In the genomic region with DNA sequence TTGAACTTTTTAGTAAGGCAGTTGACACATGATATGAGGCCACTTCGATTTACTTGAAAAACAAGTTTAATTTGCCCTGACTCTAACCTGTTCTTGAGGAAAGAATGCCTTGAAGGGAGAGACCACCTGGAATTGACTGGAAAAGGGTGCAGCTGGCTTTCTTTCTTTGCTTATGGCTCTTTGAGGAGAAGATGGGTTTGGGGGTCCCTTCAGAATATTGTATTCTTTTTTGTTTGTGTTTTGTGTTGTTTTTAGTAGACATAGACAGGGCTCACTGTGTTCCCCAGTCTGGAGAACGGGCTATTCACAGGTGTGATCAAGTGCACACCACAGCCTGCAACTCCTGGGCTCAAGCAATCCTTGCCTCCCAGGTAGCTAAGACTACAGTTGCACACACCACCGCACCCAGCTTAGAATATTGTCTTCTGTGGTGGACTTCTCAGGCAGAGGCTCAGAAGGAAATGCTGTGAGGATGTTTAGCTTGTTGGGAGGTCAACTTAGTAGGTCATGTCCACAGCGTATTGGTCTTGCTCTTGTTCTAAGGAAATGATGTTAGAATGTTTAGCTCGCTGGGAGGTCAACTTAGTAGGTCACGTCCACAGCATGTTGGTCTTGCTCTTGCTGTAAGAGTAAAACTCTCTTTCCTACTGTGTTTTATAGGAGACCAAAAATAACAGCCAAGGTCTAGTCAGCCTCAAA, we compare ENCODE assay signal across 9 cellular contexts. TPM values are rescaled to one million over a fixed set of nuclear protein-coding genes. Genes with fewer than 3 reads are reported as not detected.
DNase-seq lines count a peak whose midpoint lies in the region; ATAC-seq, FAIRE-seq and TF ChIP-seq lines count a peak whose summit lies in the region.
"Had no signal": no experiment of that assay in that cellular context is flagged by ENCODE, and none has a peak within 500 bp of the region (broad histone marks: within the 10 kb centered on the region; RNA-seq: fewer than 3 reads in every experiment).

No MANE protein-coding gene starts in this region.

- DNase-seq in CD8-positive, alpha-beta memory T cell, result no peak
- DNase-seq in endodermal cell (no peak), osteoblast (ENCODE audit: insufficient read length, low spot score, missing footprints) (no peak), GM12892 (ENCODE audit: insufficient read length) (no peak)
- no peak for DNase-seq in effector CD8-positive, alpha-beta T cell (lab: John Stamatoyannopoulos, UW)
- DNase-seq: NCI-H226 had no signal

- WGBS in endodermal cell (ENCODE audit: insufficient coverage in 1 of 2, insufficient read length in 1 of 2), 2 experiments, result 91 to 98% methylated on average over 4 to 6 of the region's 6 CpGs

- ATAC-seq in HG02678 (IDR thresholded peaks at IDR 0.05; ENCODE audit: unreplicated experiment) (no peak), GM18520 (IDR thresholded peaks at IDR 0.05; ENCODE audit: unreplicated experiment) (no peak)

- H3K36me3 ChIP-seq in CD8-positive, alpha-beta memory T cell (ENCODE audit: insufficient read depth, low read length), result peaks cover 39% of the 10 kb centered on the region
- H3K36me3 ChIP-seq in OCI-LY3 (replicated peaks; ENCODE audit: low read depth, low read length) (peaks cover 31% of the 10 kb centered on the region), endodermal cell (ENCODE audit: control insufficient read depth, insufficient read depth, low read length) (peaks cover 40% of the 10 kb centered on the region), osteoblast (ENCODE audit: insufficient read depth, low read length) (peaks cover 36% of the 10 kb centered on the region)

- H3K4me2 ChIP-seq in OCI-LY3 (ENCODE audit: low read length) (peak overlapping the region; percentile 91), osteoblast (ENCODE audit: insufficient read depth, low read length) (peak overlapping the region; percentile 96)

- peaks cover 30 to 37% (median 33%) of the 10 kb centered on the region in 3 donors for H3K4me1 Mint-ChIP-seq in CD8-positive, alpha-beta memory T cell
- H3K4me1 Mint-ChIP-seq in endodermal cell, result peaks cover 15% of the 10 kb centered on the region

- H3K4me1 ChIP-seq in CD8-positive, alpha-beta memory T cell (ENCODE audit: insufficient read depth, low read length), result peaks cover 28% of the 10 kb centered on the region
- H3K4me1 ChIP-seq in OCI-LY3 (ENCODE audit: low read length), result peaks cover 8% of the 10 kb centered on the region
- no peaks in the 10 kb centered on the region for H3K4me1 ChIP-seq in endodermal cell (ENCODE audit: control insufficient read depth, insufficient read depth, low read length)
- peaks cover 14% of the 10 kb centered on the region for H3K4me1 ChIP-seq in osteoblast (ENCODE audit: insufficient read depth, low read length)

- peak overlapping the region; percentile 79 to 100 (median 99) for H3K27ac Mint-ChIP-seq in CD8-positive, alpha-beta memory T cell
- H3K27ac Mint-ChIP-seq in endodermal cell, result no peak overlapping the region

- CTCF ChIA-PET in CD8-positive, alpha-beta memory T cell (lab: Charles Lee), result interaction anchor here (1.0 to 4.4 kb wide), 12 partner anchors 7 to 192 kb away, joined by 3 to 34 read pairs (median 10); a partner anchor contains a TSS

- H4K20me1 ChIP-seq in OCI-LY3 (ENCODE audit: insufficient read depth, low read length), result no peaks in the 10 kb centered on the region
- H4K20me1 ChIP-seq in osteoblast (ENCODE audit: insufficient read depth, low read length), result no peaks in the 10 kb centered on the region

- peaks cover 12% of the 10 kb centered on the region; the same call in 1 of the 2 replicates for H3K79me2 ChIP-seq in OCI-LY3 (ENCODE audit: low read length)
- H3K79me2 ChIP-seq in osteoblast (ENCODE audit: insufficient read depth, low read length), result peaks cover 13% of the 10 kb centered on the region

- no peaks in the 10 kb centered on the region for H3K27me3 ChIP-seq in CD8-positive, alpha-beta memory T cell (ENCODE audit: insufficient read depth, low read length, poor library complexity, severe bottlenecking)
- no peaks in the 10 kb centered on the region for H3K27me3 ChIP-seq in OCI-LY3 (ENCODE audit: low read depth, low read length)
- no peaks in the 10 kb centered on the region for H3K27me3 ChIP-seq in endodermal cell (ENCODE audit: control insufficient read depth, insufficient read depth, low read length, poor library complexity, severe bottlenecking)
- no peaks in the 10 kb centered on the region for H3K27me3 ChIP-seq in osteoblast (ENCODE audit: insufficient read depth, low read length)

- POLR2A ChIA-PET in CD8-positive, alpha-beta memory T cell (lab: Charles Lee), result interaction anchor here (1.1 to 4.6 kb wide), 6 partner anchors 16 to 163 kb away, joined by 3 to 58 read pairs (median 21); a partner anchor contains a TSS

- H3K9me3 ChIP-seq in CD8-positive, alpha-beta memory T cell (ENCODE audit: low read length), result no peaks in the 10 kb centered on the region
- no peaks in the 10 kb centered on the region for H3K9me3 ChIP-seq in OCI-LY3 (ENCODE audit: insufficient read depth, low read length)
- H3K9me3 ChIP-seq in endodermal cell (ENCODE audit: control insufficient read depth, low read length), result no peaks in the 10 kb centered on the region
- H3K9me3 ChIP-seq in osteoblast (ENCODE audit: low read depth, low read length), result no peaks in the 10 kb centered on the region

- no peak overlapping the region for H2AFZ ChIP-seq in OCI-LY3 (ENCODE audit: low read depth, low read length)
- no peak overlapping the region for H2AFZ ChIP-seq in osteoblast (ENCODE audit: low read length)

- FAIRE-seq in GM12892 (lab: Jason Lieb, UNC), result no peak

- no peak overlapping the region for H3K9ac ChIP-seq in OCI-LY3 (ENCODE audit: low read length)
- H3K9ac ChIP-seq in endodermal cell (ENCODE audit: extremely low read depth, low read length, poor library complexity, severe bottlenecking), result no peak overlapping the region

- H3K27ac ChIP-seq in CD8-positive, alpha-beta memory T cell (ENCODE audit: low read depth, low read length), result peak overlapping the region; percentile 98
- H3K27ac ChIP-seq in OCI-LY3 (ENCODE audit: low read length), result no peak overlapping the region
- no peak overlapping the region for H3K27ac ChIP-seq in endodermal cell (ENCODE audit: low read depth, low read length)
- no peak overlapping the region for H3K27ac ChIP-seq in osteoblast (ENCODE audit: low read depth, low read length)

- peak overlapping the region; percentile 93 for H3K4me3 ChIP-seq in CD8-positive, alpha-beta memory T cell (ENCODE audit: low read length)
- H3K4me3 ChIP-seq in OCI-LY3 (ENCODE audit: low read length) (peak overlapping the region; percentile 91), endodermal cell (ENCODE audit: low read length) (peak overlapping the region; percentile 94), osteoblast (ENCODE audit: insufficient read depth, low read length) (peak overlapping the region; percentile 82)

- peak overlapping the region; percentile 96 to 100 (median 98) for H3K4me3 Mint-ChIP-seq in CD8-positive, alpha-beta memory T cell
- H3K4me3 Mint-ChIP-seq in endodermal cell, result peak overlapping the region; percentile 87

- TF ChIP-seq POLR2A in GM12892 (IDR thresholded peaks at IDR 0.05; ENCODE audit: low read depth, low read length), result no peak

- H3K27me3 Mint-ChIP-seq in CD8-positive, alpha-beta memory T cell, result peaks cover 0 to 5% of the 10 kb centered on the region in 2 donors
- H3K27me3 Mint-ChIP-seq in endodermal cell (ENCODE audit: insufficient read depth), result no peaks in the 10 kb centered on the region

- H3K9me3 Mint-ChIP-seq in CD8-positive, alpha-beta memory T cell, result no peaks in the 10 kb centered on the region
- no peaks in the 10 kb centered on the region for H3K9me3 Mint-ChIP-seq in endodermal cell

- H3K36me3 Mint-ChIP-seq in CD8-positive, alpha-beta memory T cell, result peaks cover 5 to 64% (median 19%) of the 10 kb centered on the region in 3 donors
- peaks cover 37% of the 10 kb centered on the region for H3K36me3 Mint-ChIP-seq in endodermal cell (ENCODE audit: low read depth)

- TF ChIP-seq CTCF in OCI-LY3 (IDR thresholded peaks at IDR 0.05; ENCODE audit: low read depth, low read length) (no peak), endodermal cell (conservative IDR thresholded peaks at IDR 0.05) (no peak), osteoblast (IDR thresholded peaks at IDR 0.05; ENCODE audit: extremely low read depth, low read depth, low read length) (no peak)

RNA-seq across cellular contexts. Expression of a gene that starts 1.5 kb away (rescaled TPM):
- 1 to 10 TPM; 1.5 to 1.6 TPM for total RNA-seq in CD8-positive, alpha-beta memory T cell
- 1.5 TPM for polyA plus RNA-seq in CD8-positive, alpha-beta memory T cell
- total RNA-seq in endodermal cell, result 1 to 10 TPM; 1.9 TPM
- 1.0 TPM for polyA plus RNA-seq in endodermal cell (2013, experiment 1 of 2)
- polyA plus RNA-seq in endodermal cell (2013, experiment 2 of 2), result 0.41 TPM
- total RNA-seq in osteoblast, result 1.5 and 1.8 TPM in 2 replicates
- 0.45 TPM for polyA plus RNA-seq in GM12892 (2012; ENCODE audit: missing spikeins)

RNA-seq across cellular contexts. Expression of a gene that starts 1.7 kb away (rescaled TPM):
- 10 to 100 TPM; 69.0 to 72.4 TPM for total RNA-seq in CD8-positive, alpha-beta memory T cell
- polyA plus RNA-seq in CD8-positive, alpha-beta memory T cell, result 83.9 TPM
- total RNA-seq in endodermal cell (10 to 100 TPM; 71.1 to 72.2 TPM), osteoblast (73.4 and 84.7 TPM in 2 replicates)
- polyA plus RNA-seq in endodermal cell (2013, experiment 1 of 2), result 37.1 TPM
- 39.6 TPM for polyA plus RNA-seq in endodermal cell (2013, experiment 2 of 2)
- polyA plus RNA-seq in GM12892 (2012; ENCODE audit: missing spikeins), result 41.5 TPM

RNA-seq across cellular contexts. Expression of a gene that starts 14.2 kb away (rescaled TPM):
- 1 to 10 TPM in 1 of 2 experiments, under 1 TPM in 1; 0.58 to 1.1 TPM for total RNA-seq in CD8-positive, alpha-beta memory T cell
- not detected for polyA plus RNA-seq in CD8-positive, alpha-beta memory T cell
- total RNA-seq in endodermal cell (1 to 10 TPM in 1 of 2 donors, not detected in 1; 1.1 TPM), osteoblast (0.29 and 0.72 TPM in 2 replicates)
- 0.32 TPM for polyA plus RNA-seq in endodermal cell (2013, experiment 1 of 2)
- polyA plus RNA-seq in endodermal cell (2013, experiment 2 of 2), result not detected
- not detected for polyA plus RNA-seq in GM12892 (2012; ENCODE audit: missing spikeins)

RNA-seq across cellular contexts. Expression of a gene that starts 19.7 kb away (rescaled TPM):
- total RNA-seq in CD8-positive, alpha-beta memory T cell, result 100 to 1,000 TPM; 343 to 347 TPM
- polyA plus RNA-seq in CD8-positive, alpha-beta memory T cell, result 1,041 TPM
- total RNA-seq in endodermal cell, result 100 to 1,000 TPM in 1 of 2 donors, 10 to 100 TPM in 1; 68.6 to 108 TPM
- polyA plus RNA-seq in endodermal cell (2013, experiment 1 of 2), result 87.9 TPM
- polyA plus RNA-seq in endodermal cell (2013, experiment 2 of 2), result 79.7 TPM
- 95.5 and 111 TPM in 2 replicates for total RNA-seq in osteoblast
- polyA plus RNA-seq in GM12892 (2012; ENCODE audit: missing spikeins), result 467 TPM

RNA-seq across cellular contexts. Expression of a gene that starts 22.1 kb away (rescaled TPM):
- total RNA-seq in CD8-positive, alpha-beta memory T cell, result 10 to 100 TPM; 79.6 to 88.3 TPM
- 16.9 TPM for polyA plus RNA-seq in CD8-positive, alpha-beta memory T cell
- total RNA-seq in endodermal cell (10 to 100 TPM; 37.7 to 42.8 TPM), osteoblast (26.2 and 35.1 TPM in 2 replicates)
- polyA plus RNA-seq in endodermal cell (2013, experiment 1 of 2), result 26.6 TPM
- 16.0 TPM for polyA plus RNA-seq in endodermal cell (2013, experiment 2 of 2)
- 33.9 TPM for polyA plus RNA-seq in GM12892 (2012; ENCODE audit: missing spikeins)
